1 cellular context compared by ENCODE assay signal in genomic region chr6:85323435-85324040, GRCh38.
TF ChIP-seq lines count a peak whose summit lies in the region.

No MANE protein-coding gene starts in this region.

TF ChIP-seq in H1, 55 proteins besides CTCF, POLR2A, EP300 and RAD21 (continued from another document):
- TF ChIP-seq HDAC2 (IDR thresholded peaks at IDR 0.05; ENCODE audit: borderline replicate concordance in 1 of 2, low read depth in 2 of 2, low read length in 2 of 2): no peak
- TF ChIP-seq KDM4A (IDR thresholded peaks at IDR 0.05; ENCODE audit: low read depth, low read length, severe bottlenecking): no peak
- no peak for TF ChIP-seq POLR2AphosphoS5 (IDR thresholded peaks at IDR 0.05; ENCODE audit: low read depth, low read length)
- no peak for TF ChIP-seq SP4 (IDR thresholded peaks at IDR 0.05; ENCODE audit: low read length)
- no peak for TF ChIP-seq EGR1 (IDR thresholded peaks at IDR 0.05; ENCODE audit: borderline replicate concordance, low read depth, low read length)
- no peak for TF ChIP-seq YY1 (IDR thresholded peaks at IDR 0.05; ENCODE audit: low read depth, low read length)
- no peak for TF ChIP-seq SRF (IDR thresholded peaks at IDR 0.05; ENCODE audit: low read depth, low read length)
- no peak for TF ChIP-seq TCF12 (IDR thresholded peaks at IDR 0.05; ENCODE audit: low read depth, low read length)
- no peak for TF ChIP-seq TBP (IDR thresholded peaks at IDR 0.05; ENCODE audit: low read depth, low read length)
- no peak for TF ChIP-seq EZH2 (IDR thresholded peaks at IDR 0.05; ENCODE audit: low read depth, low read length, severe bottlenecking)
- TF ChIP-seq CHD2 (IDR thresholded peaks at IDR 0.05; ENCODE audit: low read length): no peak
- TF ChIP-seq GABPA (IDR thresholded peaks at IDR 0.05; ENCODE audit: borderline replicate concordance, insufficient read depth, low read length): no peak
- TF ChIP-seq TAF7 (optimal IDR thresholded peaks at IDR 0.05; ENCODE audit: borderline replicate concordance, low read depth, low read length): no peak
- no peak for TF ChIP-seq SIN3A (conservative IDR thresholded peaks at IDR 0.05 in 1 of 2, IDR thresholded peaks at IDR 0.05 in 1 of 2; ENCODE audit: low read depth in 1 of 2, low read length in 2 of 2)
